ENCODE assay signal across 1 cellular context in the genomic region with DNA sequence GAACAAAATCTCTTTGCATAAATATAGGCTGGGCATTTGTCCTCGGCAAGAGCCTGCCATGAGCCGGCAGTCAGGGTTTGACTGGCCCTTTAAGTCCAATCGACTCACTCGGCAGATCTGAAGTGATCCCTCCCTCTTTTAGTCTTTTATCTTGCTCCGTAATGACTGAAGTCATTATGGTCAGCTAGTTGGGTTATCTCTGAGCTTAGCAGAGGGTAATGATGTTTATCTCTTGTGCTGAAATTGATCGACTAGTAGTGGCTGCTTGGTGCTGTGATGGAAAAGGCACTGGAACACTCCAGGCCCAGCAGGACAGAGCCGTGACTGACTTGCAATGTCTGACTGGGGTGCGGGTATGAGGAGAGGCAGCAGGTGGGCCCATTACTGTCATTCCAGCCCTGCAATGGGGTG.
TF ChIP-seq lines count a peak whose summit lies in the region.

No MANE protein-coding gene starts in this region.

TF ChIP-seq in HepG2, 621 proteins besides CTCF, POLR2A, EP300 and RAD21 (continued from another document and continues in another):
- TF ChIP-seq, protein P1, sequence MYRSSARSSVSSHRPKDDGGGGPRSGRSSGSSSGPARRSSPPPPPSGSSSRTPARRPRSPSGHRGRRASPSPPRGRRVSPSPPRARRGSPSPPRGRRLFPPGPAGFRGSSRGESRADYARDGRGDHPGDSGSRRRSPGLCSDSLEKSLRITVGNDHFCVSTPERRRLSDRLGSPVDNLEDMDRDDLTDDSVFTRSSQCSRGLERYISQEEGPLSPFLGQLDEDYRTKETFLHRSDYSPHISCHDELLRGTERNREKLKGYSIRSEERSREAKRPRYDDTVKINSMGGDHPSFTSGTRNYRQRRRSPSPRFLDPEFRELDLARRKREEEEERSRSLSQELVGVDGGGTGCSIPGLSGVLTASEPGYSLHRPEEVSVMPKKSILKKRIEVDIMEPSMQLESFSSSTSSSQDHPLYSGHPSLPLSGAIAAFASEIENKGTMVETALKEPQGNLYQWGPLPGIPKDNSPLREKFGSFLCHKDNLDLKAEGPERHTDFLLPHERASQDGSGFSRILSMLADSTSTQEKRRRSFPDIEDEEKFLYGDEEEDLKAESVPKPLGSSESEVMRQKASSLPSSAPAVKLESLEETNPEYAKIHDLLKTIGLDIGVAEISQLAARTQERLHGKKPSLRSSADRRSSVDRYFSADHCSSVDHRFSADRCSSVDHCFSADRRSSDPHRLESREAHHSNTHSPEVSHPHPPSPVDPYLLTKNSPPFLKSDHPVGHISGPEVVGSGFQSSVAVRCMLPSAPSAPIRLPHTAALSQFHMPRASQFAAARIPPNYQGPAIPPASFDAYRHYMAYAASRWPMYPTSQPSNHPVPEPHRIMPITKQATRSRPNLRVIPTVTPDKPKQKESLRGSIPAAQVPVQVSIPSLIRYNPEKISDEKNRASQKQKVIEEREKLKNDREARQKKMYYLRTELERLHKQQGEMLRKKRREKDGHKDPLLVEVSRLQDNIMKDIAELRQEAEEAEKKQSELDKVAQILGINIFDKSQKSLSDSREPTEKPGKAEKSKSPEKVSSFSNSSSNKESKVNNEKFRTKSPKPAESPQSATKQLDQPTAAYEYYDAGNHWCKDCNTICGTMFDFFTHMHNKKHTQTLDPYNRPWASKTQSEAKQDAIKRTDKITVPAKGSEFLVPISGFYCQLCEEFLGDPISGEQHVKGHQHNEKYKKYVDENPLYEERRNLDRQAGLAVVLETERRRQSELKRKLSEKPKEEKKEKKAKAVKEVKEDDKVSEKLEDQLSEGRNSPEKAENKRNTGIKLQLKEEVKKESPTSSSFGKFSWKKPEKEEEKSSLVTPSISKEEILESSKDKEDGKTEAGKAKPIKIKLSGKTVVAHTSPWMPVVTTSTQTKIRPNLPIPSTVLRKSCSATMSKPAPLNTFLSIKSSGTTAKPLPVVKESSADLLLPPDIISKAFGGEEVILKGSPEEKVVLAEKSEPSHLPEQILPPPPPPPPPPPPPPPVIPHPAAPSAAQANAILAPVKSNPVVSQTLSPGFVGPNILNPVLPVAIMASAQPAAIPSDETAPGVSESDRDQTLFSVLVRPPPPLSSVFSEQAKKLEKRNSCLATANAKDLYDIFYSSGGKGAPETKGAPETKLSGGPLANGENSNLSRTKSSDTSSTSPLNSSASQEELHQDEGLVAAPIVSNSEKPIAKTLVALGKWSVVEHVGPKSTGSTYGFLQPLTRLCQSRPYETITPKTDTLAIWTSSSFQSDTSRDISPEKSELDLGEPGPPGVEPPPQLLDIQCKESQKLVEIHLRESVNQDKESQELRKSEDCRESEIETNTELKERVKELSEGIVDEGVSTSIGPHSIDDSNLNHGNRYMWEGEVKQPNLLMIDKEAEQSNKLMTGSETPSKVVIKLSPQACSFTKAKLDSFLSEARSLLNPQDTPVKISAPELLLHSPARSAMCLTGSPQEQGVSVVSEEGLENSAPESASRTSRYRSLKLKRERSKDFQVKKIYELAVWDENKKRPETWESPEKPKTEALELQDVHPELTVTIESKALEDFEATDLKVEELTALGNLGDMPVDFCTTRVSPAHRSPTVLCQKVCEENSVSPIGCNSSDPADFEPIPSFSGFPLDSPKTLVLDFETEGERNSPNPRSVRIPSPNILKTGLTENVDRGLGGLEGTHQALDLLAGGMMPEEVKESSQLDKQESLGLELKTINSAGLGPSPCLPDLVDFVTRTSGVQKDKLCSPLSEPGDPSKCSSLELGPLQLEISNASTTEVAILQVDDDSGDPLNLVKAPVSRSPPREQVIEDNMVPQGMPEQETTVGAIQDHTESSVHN (CRISPR knock-in tag; IDR thresholded peaks at IDR 0.05) = no peak
- TF ChIP-seq YEATS2 (CRISPR knock-in tag; IDR thresholded peaks at IDR 0.05; ENCODE audit: borderline replicate concordance) (no peak), HHEX (CRISPR knock-in tag; IDR thresholded peaks at IDR 0.05) (no peak), FOXK1 (CRISPR knock-in tag; IDR thresholded peaks at IDR 0.05; ENCODE audit: borderline replicate concordance, low read depth) (0 out of 2 replicates have a peak, but pooled peaks have one; percentile 28), ZNF205 (CRISPR knock-in tag; IDR thresholded peaks at IDR 0.05) (no peak), ZNF841 (CRISPR knock-in tag; IDR thresholded peaks at IDR 0.05; ENCODE audit: borderline replicate concordance) (no peak), ZNF724P (CRISPR knock-in tag; IDR thresholded peaks at IDR 0.05; ENCODE audit: borderline replicate concordance) (no peak), ZBTB7A (CRISPR knock-in tag; IDR thresholded peaks at IDR 0.05) (0 out of 2 replicates have a peak, but pooled peaks have one; percentile 36), SRF (IDR thresholded peaks at IDR 0.05; ENCODE audit: low read depth, low read length) (0 out of 2 replicates have a peak, but pooled peaks have one; percentile 60), ZNF12 (CRISPR knock-in tag; IDR thresholded peaks at IDR 0.05) (no peak), KLF15 (CRISPR knock-in tag; IDR thresholded peaks at IDR 0.05; ENCODE audit: borderline replicate concordance) (no peak), CREB3 (CRISPR knock-in tag; IDR thresholded peaks at IDR 0.05) (no peak), ZNF260 (CRISPR knock-in tag; IDR thresholded peaks at IDR 0.05; ENCODE audit: borderline replicate concordance, low read depth) (no peak), SOX13 (IDR thresholded peaks at IDR 0.05) (no peak), SOX13 (CRISPR knock-in tag; conservative IDR thresholded peaks at IDR 0.05 in 1 of 2, IDR thresholded peaks at IDR 0.05 in 1 of 2) (peak in 1 of 2 experiments; percentile 30; a peak in 1 of 4 replicates), ZNF350 (CRISPR knock-in tag; IDR thresholded peaks at IDR 0.05; ENCODE audit: borderline replicate concordance, low read depth) (peak; percentile 34; the same call in 1 of the 2 replicates), NPAS2 (CRISPR knock-in tag; IDR thresholded peaks at IDR 0.05; ENCODE audit: borderline replicate concordance) (no peak), ZNF577 (CRISPR knock-in tag; IDR thresholded peaks at IDR 0.05; ENCODE audit: borderline replicate concordance, low read depth) (no peak)
- TF ChIP-seq, protein P2, sequence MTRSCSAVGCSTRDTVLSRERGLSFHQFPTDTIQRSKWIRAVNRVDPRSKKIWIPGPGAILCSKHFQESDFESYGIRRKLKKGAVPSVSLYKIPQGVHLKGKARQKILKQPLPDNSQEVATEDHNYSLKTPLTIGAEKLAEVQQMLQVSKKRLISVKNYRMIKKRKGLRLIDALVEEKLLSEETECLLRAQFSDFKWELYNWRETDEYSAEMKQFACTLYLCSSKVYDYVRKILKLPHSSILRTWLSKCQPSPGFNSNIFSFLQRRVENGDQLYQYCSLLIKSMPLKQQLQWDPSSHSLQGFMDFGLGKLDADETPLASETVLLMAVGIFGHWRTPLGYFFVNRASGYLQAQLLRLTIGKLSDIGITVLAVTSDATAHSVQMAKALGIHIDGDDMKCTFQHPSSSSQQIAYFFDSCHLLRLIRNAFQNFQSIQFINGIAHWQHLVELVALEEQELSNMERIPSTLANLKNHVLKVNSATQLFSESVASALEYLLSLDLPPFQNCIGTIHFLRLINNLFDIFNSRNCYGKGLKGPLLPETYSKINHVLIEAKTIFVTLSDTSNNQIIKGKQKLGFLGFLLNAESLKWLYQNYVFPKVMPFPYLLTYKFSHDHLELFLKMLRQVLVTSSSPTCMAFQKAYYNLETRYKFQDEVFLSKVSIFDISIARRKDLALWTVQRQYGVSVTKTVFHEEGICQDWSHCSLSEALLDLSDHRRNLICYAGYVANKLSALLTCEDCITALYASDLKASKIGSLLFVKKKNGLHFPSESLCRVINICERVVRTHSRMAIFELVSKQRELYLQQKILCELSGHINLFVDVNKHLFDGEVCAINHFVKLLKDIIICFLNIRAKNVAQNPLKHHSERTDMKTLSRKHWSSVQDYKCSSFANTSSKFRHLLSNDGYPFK (CRISPR knock-in tag; IDR thresholded peaks at IDR 0.05; ENCODE audit: borderline replicate concordance) = no peak
- TF ChIP-seq, protein P3, sequence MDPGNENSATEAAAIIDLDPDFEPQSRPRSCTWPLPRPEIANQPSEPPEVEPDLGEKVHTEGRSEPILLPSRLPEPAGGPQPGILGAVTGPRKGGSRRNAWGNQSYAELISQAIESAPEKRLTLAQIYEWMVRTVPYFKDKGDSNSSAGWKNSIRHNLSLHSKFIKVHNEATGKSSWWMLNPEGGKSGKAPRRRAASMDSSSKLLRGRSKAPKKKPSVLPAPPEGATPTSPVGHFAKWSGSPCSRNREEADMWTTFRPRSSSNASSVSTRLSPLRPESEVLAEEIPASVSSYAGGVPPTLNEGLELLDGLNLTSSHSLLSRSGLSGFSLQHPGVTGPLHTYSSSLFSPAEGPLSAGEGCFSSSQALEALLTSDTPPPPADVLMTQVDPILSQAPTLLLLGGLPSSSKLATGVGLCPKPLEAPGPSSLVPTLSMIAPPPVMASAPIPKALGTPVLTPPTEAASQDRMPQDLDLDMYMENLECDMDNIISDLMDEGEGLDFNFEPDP (CRISPR knock-in tag; conservative IDR thresholded peaks at IDR 0.05) = no peak
- TF ChIP-seq, protein P4, sequence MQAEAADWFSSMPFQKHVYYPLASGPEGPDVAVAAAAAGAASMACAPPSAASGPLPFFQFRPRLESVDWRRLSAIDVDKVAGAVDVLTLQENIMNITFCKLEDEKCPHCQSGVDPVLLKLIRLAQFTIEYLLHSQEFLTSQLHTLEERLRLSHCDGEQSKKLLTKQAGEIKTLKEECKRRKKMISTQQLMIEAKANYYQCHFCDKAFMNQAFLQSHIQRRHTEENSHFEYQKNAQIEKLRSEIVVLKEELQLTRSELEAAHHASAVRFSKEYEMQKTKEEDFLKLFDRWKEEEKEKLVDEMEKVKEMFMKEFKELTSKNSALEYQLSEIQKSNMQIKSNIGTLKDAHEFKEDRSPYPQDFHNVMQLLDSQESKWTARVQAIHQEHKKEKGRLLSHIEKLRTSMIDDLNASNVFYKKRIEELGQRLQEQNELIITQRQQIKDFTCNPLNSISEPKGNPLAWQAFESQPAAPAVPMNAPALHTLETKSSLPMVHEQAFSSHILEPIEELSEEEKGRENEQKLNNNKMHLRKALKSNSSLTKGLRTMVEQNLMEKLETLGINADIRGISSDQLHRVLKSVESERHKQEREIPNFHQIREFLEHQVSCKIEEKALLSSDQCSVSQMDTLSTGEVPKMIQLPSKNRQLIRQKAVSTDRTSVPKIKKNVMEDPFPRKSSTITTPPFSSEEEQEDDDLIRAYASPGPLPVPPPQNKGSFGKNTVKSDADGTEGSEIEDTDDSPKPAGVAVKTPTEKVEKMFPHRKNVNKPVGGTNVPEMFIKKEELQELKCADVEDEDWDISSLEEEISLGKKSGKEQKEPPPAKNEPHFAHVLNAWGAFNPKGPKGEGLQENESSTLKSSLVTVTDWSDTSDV (CRISPR knock-in tag; IDR thresholded peaks at IDR 0.05) = no peak
- TF ChIP-seq, protein P5, sequence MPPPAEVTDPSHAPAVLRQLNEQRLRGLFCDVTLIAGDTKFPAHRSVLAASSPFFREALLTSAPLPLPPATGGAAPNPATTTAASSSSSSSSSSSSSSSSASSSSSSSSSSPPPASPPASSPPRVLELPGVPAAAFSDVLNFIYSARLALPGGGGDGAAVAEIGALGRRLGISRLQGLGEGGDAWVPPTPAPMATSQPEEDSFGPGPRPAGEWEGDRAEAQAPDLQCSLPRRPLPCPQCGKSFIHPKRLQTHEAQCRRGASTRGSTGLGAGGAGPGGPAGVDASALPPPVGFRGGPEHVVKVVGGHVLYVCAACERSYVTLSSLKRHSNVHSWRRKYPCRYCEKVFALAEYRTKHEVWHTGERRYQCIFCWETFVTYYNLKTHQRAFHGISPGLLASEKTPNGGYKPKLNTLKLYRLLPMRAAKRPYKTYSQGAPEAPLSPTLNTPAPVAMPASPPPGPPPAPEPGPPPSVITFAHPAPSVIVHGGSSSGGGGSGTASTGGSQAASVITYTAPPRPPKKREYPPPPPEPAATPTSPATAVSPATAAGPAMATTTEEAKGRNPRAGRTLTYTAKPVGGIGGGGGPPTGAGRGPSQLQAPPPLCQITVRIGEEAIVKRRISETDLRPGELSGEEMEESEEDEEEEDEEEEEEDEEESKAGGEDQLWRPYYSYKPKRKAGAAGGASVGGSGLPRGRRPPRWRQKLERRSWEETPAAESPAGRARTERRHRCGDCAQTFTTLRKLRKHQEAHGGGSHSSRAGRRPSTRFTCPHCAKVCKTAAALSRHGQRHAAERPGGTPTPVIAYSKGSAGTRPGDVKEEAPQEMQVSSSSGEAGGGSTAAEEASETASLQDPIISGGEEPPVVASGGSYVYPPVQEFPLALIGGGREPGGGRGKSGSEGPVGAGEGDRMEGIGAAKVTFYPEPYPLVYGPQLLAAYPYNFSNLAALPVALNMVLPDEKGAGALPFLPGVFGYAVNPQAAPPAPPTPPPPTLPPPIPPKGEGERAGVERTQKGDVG (CRISPR knock-in tag; IDR thresholded peaks at IDR 0.05; ENCODE audit: borderline replicate concordance) = no peak
- TF ChIP-seq, protein P6, sequence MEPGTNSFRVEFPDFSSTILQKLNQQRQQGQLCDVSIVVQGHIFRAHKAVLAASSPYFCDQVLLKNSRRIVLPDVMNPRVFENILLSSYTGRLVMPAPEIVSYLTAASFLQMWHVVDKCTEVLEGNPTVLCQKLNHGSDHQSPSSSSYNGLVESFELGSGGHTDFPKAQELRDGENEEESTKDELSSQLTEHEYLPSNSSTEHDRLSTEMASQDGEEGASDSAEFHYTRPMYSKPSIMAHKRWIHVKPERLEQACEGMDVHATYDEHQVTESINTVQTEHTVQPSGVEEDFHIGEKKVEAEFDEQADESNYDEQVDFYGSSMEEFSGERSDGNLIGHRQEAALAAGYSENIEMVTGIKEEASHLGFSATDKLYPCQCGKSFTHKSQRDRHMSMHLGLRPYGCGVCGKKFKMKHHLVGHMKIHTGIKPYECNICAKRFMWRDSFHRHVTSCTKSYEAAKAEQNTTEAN (CRISPR knock-in tag; conservative IDR thresholded peaks at IDR 0.05) = no peak
- TF ChIP-seq, protein P7, sequence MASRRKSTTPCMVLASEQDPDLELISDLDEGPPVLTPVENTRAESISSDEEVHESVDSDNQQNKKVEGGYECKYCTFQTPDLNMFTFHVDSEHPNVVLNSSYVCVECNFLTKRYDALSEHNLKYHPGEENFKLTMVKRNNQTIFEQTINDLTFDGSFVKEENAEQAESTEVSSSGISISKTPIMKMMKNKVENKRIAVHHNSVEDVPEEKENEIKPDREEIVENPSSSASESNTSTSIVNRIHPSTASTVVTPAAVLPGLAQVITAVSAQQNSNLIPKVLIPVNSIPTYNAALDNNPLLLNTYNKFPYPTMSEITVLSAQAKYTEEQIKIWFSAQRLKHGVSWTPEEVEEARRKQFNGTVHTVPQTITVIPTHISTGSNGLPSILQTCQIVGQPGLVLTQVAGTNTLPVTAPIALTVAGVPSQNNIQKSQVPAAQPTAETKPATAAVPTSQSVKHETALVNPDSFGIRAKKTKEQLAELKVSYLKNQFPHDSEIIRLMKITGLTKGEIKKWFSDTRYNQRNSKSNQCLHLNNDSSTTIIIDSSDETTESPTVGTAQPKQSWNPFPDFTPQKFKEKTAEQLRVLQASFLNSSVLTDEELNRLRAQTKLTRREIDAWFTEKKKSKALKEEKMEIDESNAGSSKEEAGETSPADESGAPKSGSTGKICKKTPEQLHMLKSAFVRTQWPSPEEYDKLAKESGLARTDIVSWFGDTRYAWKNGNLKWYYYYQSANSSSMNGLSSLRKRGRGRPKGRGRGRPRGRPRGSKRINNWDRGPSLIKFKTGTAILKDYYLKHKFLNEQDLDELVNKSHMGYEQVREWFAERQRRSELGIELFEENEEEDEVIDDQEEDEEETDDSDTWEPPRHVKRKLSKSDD (CRISPR knock-in tag; IDR thresholded peaks at IDR 0.05; ENCODE audit: low read depth) = no peak
